22 cellular contexts compared by ENCODE assay signal in the genomic region with DNA sequence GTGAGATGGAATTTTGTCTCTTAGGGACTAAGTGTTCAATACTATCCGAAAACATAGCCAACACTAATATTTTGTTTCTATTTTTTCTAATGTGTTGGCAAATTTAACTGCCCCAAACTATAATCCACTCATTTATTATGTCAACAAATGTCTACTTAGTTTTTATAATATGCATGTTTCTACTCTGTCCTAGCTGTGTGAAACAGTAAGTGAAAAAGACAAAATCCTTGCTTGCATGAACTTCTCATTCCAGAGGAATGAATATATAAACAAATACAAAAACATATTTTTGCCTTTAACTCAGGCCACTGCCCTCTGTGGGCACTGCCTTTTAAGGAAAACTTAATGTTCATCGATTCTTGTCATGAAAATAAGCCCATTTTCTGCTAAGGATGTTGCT.
"Had no signal": no experiment of that assay in that cellular context is flagged by ENCODE, and none has a peak within 500 bp of the region (broad histone marks: within the 10 kb centered on the region; RNA-seq: fewer than 3 reads in every experiment).

No MANE protein-coding gene starts in this region.

- H3K9ac ChIP-seq: SK-N-SH had no signal

- DNase-seq: activated CD4-positive, alpha-beta memory T cell treated with anti-CD3 and anti-CD28 coated beads for 36 hours; activated CD4-positive, alpha-beta T cell treated with anti-CD3 and anti-CD28 coated beads for 36 hours; activated naive CD4-positive, alpha-beta T cell treated with Interleukin-2 at 50 U/mL for 16 hours; activated naive CD8-positive, alpha-beta T cell treated with anti-CD3 and anti-CD28 coated beads, Interleukin-2, amount 10 ng/mL, durations not matched to agents 7 days and 5 days; activated T-cell treated with anti-CD3 and anti-CD28 coated beads for 4 hours; anterior cingulate cortex; heart right ventricle; kidney glomerular epithelial cell; left ventricle myocardium inferior; mucosa of descending colon; naive B cell; ovary; right lobe of liver; SK-N-SH; stimulated activated CD4-positive, alpha-beta T cell treated with anti-CD3 and anti-CD28 coated beads, Interleukin-4, amount 100 ng/mL, for 24 hours; stomach; T-cell; testis had no signal

- H3K27me3 ChIP-seq: gastroesophageal sphincter, heart right ventricle, ovary, right lobe of liver, stomach, testis had no signal

- H3K4me3 ChIP-seq: gastroesophageal sphincter, heart right ventricle, left ventricle myocardium inferior, mucosa of descending colon, ovary, right lobe of liver, stomach, testis had no signal

- H3K4me2 ChIP-seq: SK-N-SH had no signal

- ATAC-seq: activated CD4-positive, alpha-beta T cell treated with anti-CD3 and anti-CD28 coated beads for 36 hours; activated T-helper 17 cell treated with anti-CD3 and anti-CD28 coated beads, Interleukin-2, amount 50 U/mL, for 72 hours; gastroesophageal sphincter; heart right ventricle; mucosa of descending colon; right lobe of liver; stimulated activated effector memory CD8-positive, alpha-beta T cell treated with anti-CD3 and anti-CD28 coated beads, Interleukin-12 subunit alpha, Interleukin-12 subunit beta, amount 100 ng/mL, for 72 hours; T-cell; WTC11 had no signal

- H3K36me3 ChIP-seq: gastroesophageal sphincter, heart right ventricle, left ventricle myocardium inferior, ovary, right lobe of liver, stomach had no signal

- H3K9me3 ChIP-seq: gastroesophageal sphincter, ovary, right lobe of liver, SK-N-SH, testis had no signal

- H3K27ac ChIP-seq: gastroesophageal sphincter, heart right ventricle, left ventricle myocardium inferior, ovary, right lobe of liver, stomach, testis had no signal

- H3K4me1 ChIP-seq: gastroesophageal sphincter, heart right ventricle, left ventricle myocardium inferior, right lobe of liver, stomach, testis had no signal
